ENCODE assay signal across 8 cellular contexts in genomic region chr19:38315657-38316476, GRCh38. TPM values are rescaled to one million over a fixed set of nuclear protein-coding genes. Genes with fewer than 3 reads are reported as not detected.
DNase-seq lines count a peak whose midpoint lies in the region; ATAC-seq and TF ChIP-seq lines count a peak whose summit lies in the region.

YIF1B (minus strand) TSS chr19:38315947; CDS start chr19:38315917, 30 bp downstream.

- no peaks in the 10 kb centered on the region for H3K9me3 ChIP-seq in naive thymus-derived CD4-positive, alpha-beta T cell (ENCODE audit: control insufficient read depth in 2 of 3, low read length in 3 of 3)

- H3K27ac Mint-ChIP-seq in naive thymus-derived CD4-positive, alpha-beta T cell = peak within 1 kb of the TSS; percentile 90 to 97 (median 93)
- peak within 1 kb of the TSS; percentile 72 for H3K27ac Mint-ChIP-seq in stimulated activated memory B cell treated with anti-CD40 and anti-IgM and Interleukin-4, amounts not matched to agents 10 μg/mL and 1 μg/mL and 100 μg/mL, for 72 hours

- no peaks in the 10 kb centered on the region for H3K27me3 ChIP-seq in naive thymus-derived CD4-positive, alpha-beta T cell (ENCODE audit: control insufficient read depth in 2 of 2, insufficient read depth in 2 of 2, low read length in 2 of 2)

- peaks cover 29 to 57% (median 48%) of the 10 kb centered on the region in 7 donors for H3K4me1 Mint-ChIP-seq in naive thymus-derived CD4-positive, alpha-beta T cell
- H3K4me1 Mint-ChIP-seq in stimulated activated memory B cell treated with anti-CD40 and anti-IgM and Interleukin-4, amounts not matched to agents 10 μg/mL and 1 μg/mL and 100 μg/mL, for 72 hours = peaks cover 73% of the 10 kb centered on the region

- no peak for TF ChIP-seq CTCF in LNCaP clone FGC (IDR thresholded peaks at IDR 0.05; ENCODE audit: control insufficient read depth, extremely low read depth, insufficient read depth)

- H3K27me3 Mint-ChIP-seq in naive thymus-derived CD4-positive, alpha-beta T cell = no peaks in the 10 kb centered on the region
- H3K27me3 Mint-ChIP-seq in stimulated activated memory B cell treated with anti-CD40 and anti-IgM and Interleukin-4, amounts not matched to agents 10 μg/mL and 1 μg/mL and 100 μg/mL, for 72 hours = no peaks in the 10 kb centered on the region

- peak within 1 kb of the TSS; percentile 97 for H3K27ac ChIP-seq in naive thymus-derived CD4-positive, alpha-beta T cell (ENCODE audit: low read depth, low read length)

- intact Hi-C loops in naive thymus-derived CD4-positive, alpha-beta T cell (cut with micrococcal nuclease) = loop anchor here (1.0 to 10.0 kb wide), 18 partner anchors 19 to 1101 kb away; partner anchors contain the start of genes CATSPERG (in 2 of the 2), GGN (in 2 of the 2), PSMD8 (in 2 of the 2) and SIPA1L3 (in 2 of the 2)

- peaks cover 14 to 30% of the 10 kb centered on the region in 2 donors for H3K4me1 ChIP-seq in naive thymus-derived CD4-positive, alpha-beta T cell (ENCODE audit: control insufficient read depth in 2 of 2, insufficient read depth in 2 of 2, low read length in 2 of 2)

- CTCF ChIA-PET in naive thymus-derived CD4-positive, alpha-beta T cell (lab: Charles Lee) = no interaction called here

- H3K4me3 ChIP-seq in LNCaP clone FGC (ENCODE audit: low read depth, low read length) = peak within 1 kb of the TSS; percentile 93
- H3K4me3 ChIP-seq in naive thymus-derived CD4-positive, alpha-beta T cell (ENCODE audit: low read length) = peak within 1 kb of the TSS; percentile 90

- POLR2A ChIA-PET in naive thymus-derived CD4-positive, alpha-beta T cell (lab: Charles Lee) = interaction anchor here (0.7 to 1.5 kb wide), 3 partner anchors 21 to 52 kb away, joined by 3 read pairs; no protein-coding TSS in a partner anchor

- DNase-seq in EL (peak; percentile 98), H4 (ENCODE audit: low spot score) (peak; percentile 99), LNCaP clone FGC (ENCODE audit: low read depth) (peak; percentile 93), RPMI8226 (peak; percentile 94), fibroblast of gingiva (ENCODE audit: low read depth) (peak; percentile 98)
- peak; percentile 88 to 94 for DNase-seq in activated T-helper 1 cell treated with anti-CD3 and anti-CD28 coated beads, Interleukin-2, amount 50 U/mL, for 16 hours (ENCODE audit: low read depth in 1 of 2, low spot score in 1 of 2)
- peak; percentile 93 to 97 (median 95) for DNase-seq in naive thymus-derived CD4-positive, alpha-beta T cell

- ATAC-seq in naive thymus-derived CD4-positive, alpha-beta T cell = peak; percentile 95
- ATAC-seq in stimulated activated memory B cell treated with anti-CD40 and anti-IgM and Interleukin-4, amounts not matched to agents 10 μg/mL and 1 μg/mL and 100 μg/mL, for 72 hours = peak; percentile 96

- H3K36me3 Mint-ChIP-seq in naive thymus-derived CD4-positive, alpha-beta T cell = peaks cover 0 to 2% (median 0%) of the 10 kb centered on the region in 5 donors
- peaks cover 8% of the 10 kb centered on the region for H3K36me3 Mint-ChIP-seq in stimulated activated memory B cell treated with anti-CD40 and anti-IgM and Interleukin-4, amounts not matched to agents 10 μg/mL and 1 μg/mL and 100 μg/mL, for 72 hours

- H3K9me3 Mint-ChIP-seq in naive thymus-derived CD4-positive, alpha-beta T cell = no peaks in the 10 kb centered on the region
- peaks cover 3% of the 10 kb centered on the region for H3K9me3 Mint-ChIP-seq in stimulated activated memory B cell treated with anti-CD40 and anti-IgM and Interleukin-4, amounts not matched to agents 10 μg/mL and 1 μg/mL and 100 μg/mL, for 72 hours

- peak within 1 kb of the TSS; percentile 87 to 96 (median 91) for H3K4me3 Mint-ChIP-seq in naive thymus-derived CD4-positive, alpha-beta T cell
- H3K4me3 Mint-ChIP-seq in stimulated activated memory B cell treated with anti-CD40 and anti-IgM and Interleukin-4, amounts not matched to agents 10 μg/mL and 1 μg/mL and 100 μg/mL, for 72 hours = peak within 1 kb of the TSS; percentile 82

- no peaks in the 10 kb centered on the region for H3K36me3 ChIP-seq in naive thymus-derived CD4-positive, alpha-beta T cell (ENCODE audit: control insufficient read depth in 2 of 3, insufficient read depth in 3 of 3, low read length in 3 of 3)

RNA-seq across cellular contexts. Expression of gene YIF1B, which starts in this region (rescaled TPM):
- total RNA-seq in H4 (2014; rRNA removed; shearing (Covaris generic)) = 138 and 146 TPM in 2 replicates
- 10 to 100 TPM; 26.1 to 84.7 (median 38.0) TPM for total RNA-seq in naive thymus-derived CD4-positive, alpha-beta T cell
- polyA plus RNA-seq in naive thymus-derived CD4-positive, alpha-beta T cell = 10 to 100 TPM; 45.1 to 47.1 TPM

Comparison
In these comparisons a context has a peak if more than half of its experiments do, and no peak if none do; other contexts are left out.
1. Peak in every context shown above with its lines: DNase-seq, ATAC-seq, H3K4me3 ChIP-seq and H3K27ac ChIP-seq.